In genomic region chr3:62625278-62625677, GRCh38 we compare ENCODE assay signal across 24 cellular contexts.
"Had no signal": no experiment of that assay in that cellular context is flagged by ENCODE, and none has a peak within 500 bp of the region (broad histone marks: within the 10 kb centered on the region; RNA-seq: fewer than 3 reads in every experiment).

No MANE protein-coding gene starts in this region.

- H3K27me3 ChIP-seq: esophagus muscularis mucosa, neutrophil, pancreas, thyroid gland, vagina had no signal

- H3K36me3 Mint-ChIP-seq: memory B cell; natural killer cell; stimulated activated effector memory CD8-positive, alpha-beta T cell treated with anti-CD3 and anti-CD28 coated beads, Interleukin-12 subunit alpha, Interleukin-12 subunit beta, amount 100 ng/mL, for 72 hours had no signal

- H3K36me3 ChIP-seq: esophagus muscularis mucosa, gastroesophageal sphincter, heart right ventricle, neutrophil, pancreas, sigmoid colon, stomach, thyroid gland, vagina had no signal

- H3K9me3 ChIP-seq: esophagus muscularis mucosa, gastroesophageal sphincter, heart right ventricle, neutrophil, pancreas, sigmoid colon, stomach, thyroid gland, vagina had no signal

- H3K4me1 Mint-ChIP-seq: natural killer cell; neural crest cell; stimulated activated effector memory CD8-positive, alpha-beta T cell treated with anti-CD3 and anti-CD28 coated beads, Interleukin-12 subunit alpha, Interleukin-12 subunit beta, amount 100 ng/mL, for 72 hours had no signal

- H3K4me3 Mint-ChIP-seq: memory B cell; natural killer cell; neural crest cell; stimulated activated effector memory CD8-positive, alpha-beta T cell treated with anti-CD3 and anti-CD28 coated beads, Interleukin-12 subunit alpha, Interleukin-12 subunit beta, amount 100 ng/mL, for 72 hours had no signal

- ATAC-seq: foreskin keratinocyte; gastroesophageal sphincter; natural killer cell; pancreas; stimulated activated effector memory CD8-positive, alpha-beta T cell treated with anti-CD3 and anti-CD28 coated beads, Interleukin-12 subunit alpha, Interleukin-12 subunit beta, amount 100 ng/mL, for 72 hours had no signal

- H3K27ac ChIP-seq: coronary artery, esophagus muscularis mucosa, foreskin keratinocyte, gastroesophageal sphincter, heart right ventricle, neutrophil, pancreas, sigmoid colon, stomach, thyroid gland, vagina had no signal

- H3K9me3 Mint-ChIP-seq: memory B cell; neural crest cell; stimulated activated effector memory CD8-positive, alpha-beta T cell treated with anti-CD3 and anti-CD28 coated beads, Interleukin-12 subunit alpha, Interleukin-12 subunit beta, amount 100 ng/mL, for 72 hours had no signal

- H3K27ac Mint-ChIP-seq: memory B cell; natural killer cell; stimulated activated effector memory CD8-positive, alpha-beta T cell treated with anti-CD3 and anti-CD28 coated beads, Interleukin-12 subunit alpha, Interleukin-12 subunit beta, amount 100 ng/mL, for 72 hours had no signal

- H3K4me1 ChIP-seq: esophagus muscularis mucosa, foreskin keratinocyte, gastroesophageal sphincter, heart right ventricle, pancreas, sigmoid colon, stomach, vagina had no signal

- DNase-seq: dermis blood vessel endothelial cell; effector memory CD4-positive, alpha-beta T cell; foreskin keratinocyte; heart right ventricle; hippocampal formation; left cardiac atrium; natural killer cell; pancreas; sigmoid colon; stimulated activated CD4-positive, alpha-beta T cell treated with anti-CD3 and anti-CD28 coated beads, Interleukin-2, amount 100 ng/mL, for 24 hours; stimulated activated CD4-positive, alpha-beta T cell treated with anti-CD3 and anti-CD28 coated beads, Interleukin-4, amount 100 ng/mL, for 24 hours; stimulated activated naive CD4-positive, alpha-beta T cell treated with Interleukin-2 at 50 U/mL for 16 hours; stomach; trophoblast cell had no signal

- H3K4me3 ChIP-seq: coronary artery, esophagus muscularis mucosa, gastroesophageal sphincter, heart right ventricle, lung, pancreas, sigmoid colon, stomach, thyroid gland, vagina had no signal
